Comparison of ENCODE assay signal across 12 cellular contexts in genomic region chr2:18266188-18266587, GRCh38.
DNase-seq lines count a peak whose midpoint lies in the region; ATAC-seq, FAIRE-seq and TF ChIP-seq lines count a peak whose summit lies in the region.
"Had no signal": no experiment of that assay in that cellular context is flagged by ENCODE, and none has a peak within 500 bp of the region (broad histone marks: within the 10 kb centered on the region; RNA-seq: fewer than 3 reads in every experiment).

No MANE protein-coding gene starts in this region.

- POLR2A ChIA-PET in H1 (lab: Charles Lee; ENCODE audit: partially characterized antibody): no interaction called here

- no peak overlapping the region for H4K91ac ChIP-seq in H1 (replicated peaks; ENCODE audit: insufficient read length, low read length)

- intact Hi-C loops in psoas muscle (cut with DNase I): no loop called here

- H4K20me1 ChIP-seq in H1 (replicated peaks in 1 of 2; ENCODE audit: control insufficient read depth in 1 of 2, insufficient read depth in 2 of 2, low read length in 2 of 2): no peaks in the 10 kb centered on the region

- H2BK5ac ChIP-seq in H1 (ENCODE audit: low read depth, low read length): no peak overlapping the region

- H3K9me3 ChIP-seq in H1 (ENCODE audit: insufficient read depth in 2 of 2, low read depth in 1 of 2, low read length in 1 of 2) (no peaks in the 10 kb centered on the region), psoas muscle (no peaks in the 10 kb centered on the region)
- H3K9me3 ChIP-seq: suprapubic skin had no signal

- peaks cover 2% of the 10 kb centered on the region for H3K27me3 Mint-ChIP-seq in chondrocyte (ENCODE audit: low read depth)
- H3K27me3 Mint-ChIP-seq: activated T-cell treated with anti-CD3 and anti-CD28 coated beads, Interleukin-2, amount 50 U/mL, for 24 hours; T-cell had no signal

- H3K23me2 ChIP-seq in H1 (ENCODE audit: low read depth, low read length): no peaks in the 10 kb centered on the region

- H3K9me3 Mint-ChIP-seq in chondrocyte (ENCODE audit: low read depth): peaks cover 12% of the 10 kb centered on the region
- H3K9me3 Mint-ChIP-seq: activated T-cell treated with anti-CD3 and anti-CD28 coated beads, Interleukin-2, amount 50 U/mL, for 24 hours had no signal

- peaks cover 18% of the 10 kb centered on the region for H3K4me1 Mint-ChIP-seq in chondrocyte (ENCODE audit: low read depth)
- H3K4me1 Mint-ChIP-seq: activated CD4-positive, alpha-beta T cell treated with anti-CD3 and anti-CD28 coated beads for 36 hours; T-cell had no signal

- H3K27ac Mint-ChIP-seq in chondrocyte (ENCODE audit: unreplicated experiment): no peak overlapping the region
- H3K27ac Mint-ChIP-seq: activated CD4-positive, alpha-beta T cell treated with anti-CD3 and anti-CD28 coated beads for 36 hours; activated T-cell treated with anti-CD3 and anti-CD28 coated beads, Interleukin-2, amount 50 U/mL, for 24 hours; T-cell had no signal

- no peak overlapping the region for H2BK12ac ChIP-seq in H1 (ENCODE audit: low read depth, low read length)

- no peak overlapping the region for H3K14ac ChIP-seq in H1 (ENCODE audit: insufficient read length)

- WGBS in H1 (ENCODE audit: extremely low coverage in 1 of 2, insufficient coverage in 1 of 2, insufficient read length in 1 of 2, insufficient replicate concordance in 2 of 2, low coverage in 1 of 2, low lambda C conversion rate in 2 of 2, missing lambda C conversion rate in 1 of 2), 2 experiments: 81% methylated on average over 5 of the region's 5 CpGs; no CpG with 5 or more reads in 1 of the 2 experiments
- 81 to 88% (median 84%) methylated on average over 5 of the region's 5 CpGs for WGBS in psoas muscle, 3 donors

- no peaks in the 10 kb centered on the region for H3K36me3 ChIP-seq in H1 (ENCODE audit: control insufficient read depth in 2 of 4, insufficient read depth in 4 of 4, low read length in 3 of 4)
- no peaks in the 10 kb centered on the region for H3K36me3 ChIP-seq in psoas muscle (ENCODE audit: insufficient read depth in 1 of 2, low read depth in 1 of 2)
- H3K36me3 ChIP-seq: suprapubic skin had no signal

- peak; percentile 11 for DNase-seq in HuH-7 (ENCODE audit: low spot score)
- DNase-seq in H1 (ENCODE audit: low read depth in 1 of 2, low spot score in 2 of 2): no peak
- no peak for DNase-seq in psoas muscle
- DNase-seq in chondrocyte (ENCODE audit: low spot score): no peak
- DNase-seq in SK-N-DZ (ENCODE audit: low spot score): no peak
- DNase-seq: activated CD4-positive, alpha-beta T cell treated with anti-CD3 and anti-CD28 coated beads for 36 hours; activated T-cell treated with anti-CD3 and anti-CD28 coated beads, Interleukin-2, amount 50 U/mL, for 24 hours; cortex of kidney; T-cell had no signal

- no peaks in the 10 kb centered on the region for H3K79me1 ChIP-seq in H1 (ENCODE audit: low read depth, low read length)

- no peaks in the 10 kb centered on the region for H3K27me3 ChIP-seq in H1 (replicated peaks in 1 of 4; ENCODE audit: control insufficient read depth in 3 of 4, extremely low read depth in 1 of 4, insufficient read depth in 3 of 4, low read length in 3 of 4)
- no peaks in the 10 kb centered on the region for H3K27me3 ChIP-seq in psoas muscle (ENCODE audit: insufficient read depth in 3 of 3, low read length in 2 of 3)
- H3K27me3 ChIP-seq: suprapubic skin had no signal

- no peak overlapping the region for H4K5ac ChIP-seq in H1 (ENCODE audit: insufficient read length, low read depth, low read length)

- H3K4me3 Mint-ChIP-seq in chondrocyte (ENCODE audit: unreplicated experiment): no peak overlapping the region
- H3K4me3 Mint-ChIP-seq: activated CD4-positive, alpha-beta T cell treated with anti-CD3 and anti-CD28 coated beads for 36 hours; activated T-cell treated with anti-CD3 and anti-CD28 coated beads, Interleukin-2, amount 50 U/mL, for 24 hours; T-cell had no signal

- no peak overlapping the region for H3K4me2 ChIP-seq in H1 (ENCODE audit: insufficient read depth in 1 of 2, low read depth in 2 of 2, low read length in 2 of 2)

- peak; percentile 29; the same call in 1 of the 2 replicates for TF ChIP-seq CTCF in GM12874 (IDR thresholded peaks at IDR 0.05; ENCODE audit: insufficient read depth, low read depth, low read length)
- TF ChIP-seq CTCF in H1 (IDR thresholded peaks at IDR 0.05; ENCODE audit: control extremely low read depth in 1 of 3, insufficient read depth in 1 of 3, low read depth in 1 of 3, low read length in 3 of 3): peak; percentile 32 to 49 (median 48); a peak in 3 of 4 replicates
- peak; percentile 6 for TF ChIP-seq CTCF in psoas muscle (IDR thresholded peaks at IDR 0.05)
- no peak for TF ChIP-seq CTCF in chondrocyte (IDR thresholded peaks at IDR 0.05)

- H2BK15ac ChIP-seq in H1 (ENCODE audit: low read length): no peak overlapping the region

- no peak for FAIRE-seq in H1 (lab: Jason Lieb, UNC)

- CTCF ChIA-PET in H1 (lab: Charles Lee; ENCODE audit: partially characterized antibody): interaction anchor here (0.7 to 3.9 kb wide), 21 partner anchors 11 to 1184 kb away, joined by 3 to 45 read pairs (median 4); no protein-coding TSS in a partner anchor

- H3K23ac ChIP-seq in H1 (ENCODE audit: insufficient read length): no peak overlapping the region

- H4K8ac ChIP-seq in H1 (ENCODE audit: extremely low read depth, insufficient read depth, low read length): no peak overlapping the region

- no peak overlapping the region for H3K4ac ChIP-seq in H1 (replicated peaks; ENCODE audit: insufficient read length, low read depth, low read length)

- TF ChIP-seq EP300 in H1 (IDR thresholded peaks at IDR 0.05; ENCODE audit: borderline replicate concordance in 1 of 2, low read depth in 2 of 2, low read length in 2 of 2): no peak

- H3K4me3 ChIP-seq in H1 (ENCODE audit: extremely low read depth in 1 of 4, insufficient read depth in 2 of 4, low read depth in 3 of 4, low read length in 4 of 4) (no peak overlapping the region), psoas muscle (no peak overlapping the region)
- H3K4me3 ChIP-seq: suprapubic skin had no signal

- no peak overlapping the region for H2AFZ ChIP-seq in H1 (ENCODE audit: low read length)

- no peak for TF ChIP-seq POLR2A in H1 (IDR thresholded peaks at IDR 0.05; ENCODE audit: control extremely low read depth in 1 of 2, low read depth in 2 of 2, low read length in 2 of 2)

- TF ChIP-seq RAD21 in H1 (IDR thresholded peaks at IDR 0.05 in 1 of 2, conservative IDR thresholded peaks at IDR 0.05 in 1 of 2; ENCODE audit: low read depth in 2 of 2, low read length in 2 of 2): peak in 1 of 2 experiments; percentile 37; a peak in 2 of 4 replicates

- no peaks in the 10 kb centered on the region for H3K36me3 Mint-ChIP-seq in chondrocyte (ENCODE audit: low read depth)
- H3K36me3 Mint-ChIP-seq: T-cell had no signal

- H3K27ac ChIP-seq in H1 (ENCODE audit: low read depth, low read length) (no peak overlapping the region), psoas muscle (no peak overlapping the region)
- H3K27ac ChIP-seq: suprapubic skin had no signal

- no peak for ATAC-seq in psoas muscle
- no peak for ATAC-seq in GM21619 (IDR thresholded peaks at IDR 0.05; ENCODE audit: unreplicated experiment)
- ATAC-seq: activated CD4-positive, alpha-beta T cell treated with anti-CD3 and anti-CD28 coated beads for 36 hours; T-cell had no signal

- H3K56ac ChIP-seq in H1 (replicated peaks; ENCODE audit: insufficient read length, low read depth, low read length): no peak overlapping the region

- H2AK5ac ChIP-seq in H1 (ENCODE audit: low read depth, low read length): no peak overlapping the region

- no peak overlapping the region for H3K18ac ChIP-seq in H1 (ENCODE audit: extremely low read depth, low read length)

- no peaks in the 10 kb centered on the region for H3K4me1 ChIP-seq in H1 (replicated peaks in 1 of 4; ENCODE audit: control insufficient read depth in 3 of 4, insufficient read depth in 4 of 4, low read length in 3 of 4)
- peaks cover 15% of the 10 kb centered on the region for H3K4me1 ChIP-seq in psoas muscle
- H3K4me1 ChIP-seq: suprapubic skin had no signal

- no peak overlapping the region for H2BK20ac ChIP-seq in H1 (ENCODE audit: low read length)

- no peak overlapping the region for H3K9ac ChIP-seq in H1 (replicated peaks in 1 of 4; ENCODE audit: extremely low read depth in 1 of 4, low read depth in 3 of 4, low read length in 3 of 4)

- H3K79me2 ChIP-seq in H1 (ENCODE audit: control insufficient read depth in 1 of 2, insufficient read depth in 2 of 2, low read length in 2 of 2): no peaks in the 10 kb centered on the region

- H2BK120ac ChIP-seq in H1 (replicated peaks; ENCODE audit: low read depth, low read length): no peak overlapping the region

TF ChIP-seq in H1, 55 proteins besides CTCF, POLR2A, EP300 and RAD21:
- no peak for TF ChIP-seq TBP (IDR thresholded peaks at IDR 0.05; ENCODE audit: low read depth, low read length)
- no peak for TF ChIP-seq MAFK (IDR thresholded peaks at IDR 0.05; ENCODE audit: low read depth, low read length)
- no peak for TF ChIP-seq GABPA (IDR thresholded peaks at IDR 0.05; ENCODE audit: borderline replicate concordance, insufficient read depth, low read length)
- no peak for TF ChIP-seq BCL11A (IDR thresholded peaks at IDR 0.05; ENCODE audit: low read depth in 2 of 2, low read length in 2 of 2)
- TF ChIP-seq POLR2AphosphoS5 (IDR thresholded peaks at IDR 0.05; ENCODE audit: low read depth, low read length): no peak
